In genomic region chr20:21322921-21323321, GRCh38 we compare ENCODE assay signal across 2 cellular contexts.
TF ChIP-seq lines count a peak whose summit lies in the region.

No MANE protein-coding gene starts in this region.

TF ChIP-seq in HCT116, 20 proteins besides CTCF, POLR2A, EP300 and RAD21:
- TF ChIP-seq ZBTB33 (IDR thresholded peaks at IDR 0.05; ENCODE audit: extremely low read depth, insufficient replicate concordance, low read length) (no peak), YY1 (IDR thresholded peaks at IDR 0.05; ENCODE audit: extremely low read depth, insufficient replicate concordance, low read depth, low read length) (no peak), EZH2 (IDR thresholded peaks at IDR 0.05) (no peak), SP1 (IDR thresholded peaks at IDR 0.05; ENCODE audit: low read depth) (no peak), CBX3 (IDR thresholded peaks at IDR 0.05; ENCODE audit: low read depth) (no peak), SRF (IDR thresholded peaks at IDR 0.05; ENCODE audit: low read depth) (no peak), ZFX (IDR thresholded peaks at IDR 0.05) (no peak), ZNF274 (IDR thresholded peaks at IDR 0.05; ENCODE audit: low read depth, low read length) (no peak)

TF ChIP-seq in HepG2, 621 proteins besides CTCF, POLR2A, EP300 and RAD21 (continued from another document):
- no peak for TF ChIP-seq MTF2 (CRISPR knock-in tag; IDR thresholded peaks at IDR 0.05; ENCODE audit: borderline replicate concordance)
- no peak for TF ChIP-seq ZZZ3 (CRISPR knock-in tag; IDR thresholded peaks at IDR 0.05; ENCODE audit: borderline replicate concordance)
- peak; percentile 69 for TF ChIP-seq FOSL2 (CRISPR knock-in tag; IDR thresholded peaks at IDR 0.05)
- TF ChIP-seq HINFP (CRISPR knock-in tag; IDR thresholded peaks at IDR 0.05; ENCODE audit: low read depth) = no peak
- no peak for TF ChIP-seq SP2 (CRISPR knock-in tag; IDR thresholded peaks at IDR 0.05)
- TF ChIP-seq ATF2 (CRISPR knock-in tag; IDR thresholded peaks at IDR 0.05) = no peak
- no peak for TF ChIP-seq TEAD2 (CRISPR knock-in tag; IDR thresholded peaks at IDR 0.05)
- TF ChIP-seq RBM22 (optimal IDR thresholded peaks at IDR 0.05; ENCODE audit: low read length) = peak; percentile 55
- no peak for TF ChIP-seq HOXD1 (CRISPR knock-in tag; IDR thresholded peaks at IDR 0.05)
- TF ChIP-seq ZNF766 (CRISPR knock-in tag; IDR thresholded peaks at IDR 0.05; ENCODE audit: borderline replicate concordance) = no peak
- no peak for TF ChIP-seq ZNF768 (CRISPR knock-in tag; IDR thresholded peaks at IDR 0.05)
- no peak for TF ChIP-seq ZNF530 (CRISPR knock-in tag; IDR thresholded peaks at IDR 0.05; ENCODE audit: low read depth)
- no peak for TF ChIP-seq REST (IDR thresholded peaks at IDR 0.05; ENCODE audit: borderline replicate concordance in 1 of 2, low read depth in 1 of 2, low read length in 2 of 2)
